27 cellular contexts compared by ENCODE assay signal in genomic region chr6:97460394-97460793, GRCh38.
"Had no signal": no experiment of that assay in that cellular context is flagged by ENCODE, and none has a peak within 500 bp of the region (broad histone marks: within the 10 kb centered on the region; RNA-seq: fewer than 3 reads in every experiment).

No MANE protein-coding gene starts in this region.

- H3K27me3 ChIP-seq: esophagus squamous epithelium, gastrocnemius medialis, heart right ventricle, left lung, neural progenitor cell, right lobe of liver, stomach, suprapubic skin, tibial nerve had no signal

- H3K9me3 ChIP-seq: esophagus squamous epithelium, gastrocnemius medialis, heart right ventricle, left lung, right lobe of liver, stomach, suprapubic skin, tibial nerve had no signal

- H3K36me3 Mint-ChIP-seq: activated naive CD8-positive, alpha-beta T cell treated with anti-CD3 and anti-CD28 coated beads, Interleukin-2, amount 10 ng/mL, durations not matched to agents 7 days and 5 days; naive thymus-derived CD4-positive, alpha-beta T cell; neural progenitor cell; stimulated activated effector memory CD8-positive, alpha-beta T cell treated with anti-CD3 and anti-CD28 coated beads, Interleukin-12 subunit alpha, Interleukin-12 subunit beta, amount 100 ng/mL, for 72 hours; WTC11 had no signal

- ATAC-seq: activated T-cell treated with anti-CD3 and anti-CD28 coated beads, Interleukin-2, amount 50 U/mL, for 4 hours; gastrocnemius medialis; heart right ventricle; left lung; naive thymus-derived CD4-positive, alpha-beta T cell; right lobe of liver; stimulated activated effector memory CD8-positive, alpha-beta T cell treated with anti-CD3 and anti-CD28 coated beads, Interleukin-12 subunit alpha, Interleukin-12 subunit beta, amount 100 ng/mL, for 72 hours; WTC11 had no signal

- H3K9me3 Mint-ChIP-seq: activated naive CD8-positive, alpha-beta T cell treated with anti-CD3 and anti-CD28 coated beads, Interleukin-2, amount 10 ng/mL, durations not matched to agents 7 days and 5 days; activated T-cell treated with anti-CD3 and anti-CD28 coated beads, Interleukin-2, amount 50 U/mL, for 4 hours; activated T-helper 2 cell treated with anti-CD3 and anti-CD28 coated beads, Interferon-gamma antibody, Interleukin-2, Interleukin-4, amounts not matched to agents 10 μg/mL and 5 μg/mL and 100 μg/mL, durations not matched to agents 14 hours and 24 hours and 36 hours; endodermal cell; naive thymus-derived CD4-positive, alpha-beta T cell; neural progenitor cell; stimulated activated effector memory CD8-positive, alpha-beta T cell treated with anti-CD3 and anti-CD28 coated beads, Interleukin-12 subunit alpha, Interleukin-12 subunit beta, amount 100 ng/mL, for 72 hours; WTC11 had no signal

- H3K4me1 Mint-ChIP-seq: activated naive CD8-positive, alpha-beta T cell treated with anti-CD3 and anti-CD28 coated beads, Interleukin-2, amount 10 ng/mL, durations not matched to agents 7 days and 5 days; naive thymus-derived CD4-positive, alpha-beta T cell; stimulated activated effector memory CD8-positive, alpha-beta T cell treated with anti-CD3 and anti-CD28 coated beads, Interleukin-12 subunit alpha, Interleukin-12 subunit beta, amount 100 ng/mL, for 72 hours had no signal

- H3K27ac ChIP-seq: coronary artery, esophagus squamous epithelium, gastrocnemius medialis, heart right ventricle, left lung, neural progenitor cell, right lobe of liver, skin epidermis, stomach, suprapubic skin, tibial nerve had no signal

- DNase-seq: activated CD8-positive, alpha-beta memory T cell treated with anti-CD3 and anti-CD28 coated beads for 24 hours; activated CD8-positive, alpha-beta memory T cell treated with anti-CD3 and anti-CD28 coated beads, Interleukin-2, amount 50 U/mL, for 4 hours; activated naive CD4-positive, alpha-beta T cell treated with Interleukin-2 at 50 U/mL for 16 hours; activated naive CD8-positive, alpha-beta T cell treated with anti-CD3 and anti-CD28 coated beads, Interleukin-2, amount 10 ng/mL, durations not matched to agents 7 days and 5 days; activated T-cell treated with anti-CD3 and anti-CD28 coated beads, Interleukin-2, amount 50 U/mL, for 4 hours; amniotic stem cell; endodermal cell; esophagus squamous epithelium; gastrocnemius medialis; heart right ventricle; kidney; left lung; naive thymus-derived CD4-positive, alpha-beta T cell; posterior cingulate gyrus; right lobe of liver; stimulated activated CD4-positive, alpha-beta T cell treated with anti-CD3 and anti-CD28 coated beads, Interleukin-2, amount 100 ng/mL, for 24 hours; stomach; T-helper 9 cell had no signal

- H3K4me3 ChIP-seq: coronary artery, esophagus squamous epithelium, gastrocnemius medialis, heart right ventricle, left lung, lung, neural progenitor cell, right lobe of liver, skin epidermis, stomach, suprapubic skin, tibial nerve had no signal

- H3K27ac Mint-ChIP-seq: activated naive CD8-positive, alpha-beta T cell treated with anti-CD3 and anti-CD28 coated beads, Interleukin-2, amount 10 ng/mL, durations not matched to agents 7 days and 5 days; activated T-helper 2 cell treated with anti-CD3 and anti-CD28 coated beads, Interferon-gamma antibody, Interleukin-2, Interleukin-4, amounts not matched to agents 10 μg/mL and 5 μg/mL and 100 μg/mL, durations not matched to agents 14 hours and 24 hours and 36 hours; endodermal cell; naive thymus-derived CD4-positive, alpha-beta T cell; neural progenitor cell; stimulated activated effector memory CD8-positive, alpha-beta T cell treated with anti-CD3 and anti-CD28 coated beads, Interleukin-12 subunit alpha, Interleukin-12 subunit beta, amount 100 ng/mL, for 72 hours; WTC11 had no signal

- H3K4me3 Mint-ChIP-seq: activated naive CD8-positive, alpha-beta T cell treated with anti-CD3 and anti-CD28 coated beads, Interleukin-2, amount 10 ng/mL, durations not matched to agents 7 days and 5 days; activated T-cell treated with anti-CD3 and anti-CD28 coated beads, Interleukin-2, amount 50 U/mL, for 4 hours; endodermal cell; naive thymus-derived CD4-positive, alpha-beta T cell; neural progenitor cell; stimulated activated effector memory CD8-positive, alpha-beta T cell treated with anti-CD3 and anti-CD28 coated beads, Interleukin-12 subunit alpha, Interleukin-12 subunit beta, amount 100 ng/mL, for 72 hours; WTC11 had no signal

- H3K36me3 ChIP-seq: esophagus squamous epithelium, gastrocnemius medialis, heart right ventricle, left lung, neural progenitor cell, right lobe of liver, stomach, suprapubic skin, tibial nerve had no signal

- H3K4me1 ChIP-seq: esophagus squamous epithelium, gastrocnemius medialis, heart right ventricle, left lung, right lobe of liver, stomach, suprapubic skin, tibial nerve had no signal
